9 cellular contexts compared by ENCODE assay signal in genomic region chr5:132011561-132012384, GRCh38. TPM values are rescaled to one million over a fixed set of nuclear protein-coding genes. Genes with fewer than 3 reads are reported as not detected.
DNase-seq lines count a peak whose midpoint lies in the region; ATAC-seq, FAIRE-seq and TF ChIP-seq lines count a peak whose summit lies in the region.
"Had no signal": no experiment of that assay in that cellular context is flagged by ENCODE, and none has a peak within 500 bp of the region (broad histone marks: within the 10 kb centered on the region; RNA-seq: fewer than 3 reads in every experiment).

ACSL6 (minus strand) TSS chr5:132011658; CDS start chr5:132011553, 105 bp downstream.

- TF ChIP-seq EP300 in HepG2 (IDR thresholded peaks at IDR 0.05; ENCODE audit: low read depth in 2 of 2, low read length in 2 of 2), result no peak
- no peak for TF ChIP-seq EP300 in HepG2 (CRISPR knock-in tag; IDR thresholded peaks at IDR 0.05; ENCODE audit: borderline replicate concordance)

- intact Hi-C loops in colonic mucosa (cut with DNase I), result no loop called here
- intact Hi-C loops in HepG2 (cut with micrococcal nuclease; ENCODE audit: unreplicated experiment), result no loop called here

- H3K9ac ChIP-seq in colonic mucosa (ENCODE audit: low read depth in 2 of 2, low read length in 2 of 2), result no peak within 1 kb of the TSS
- no peak within 1 kb of the TSS for H3K9ac ChIP-seq in HepG2 (ENCODE audit: insufficient read depth, low read depth, low read length)

- in situ Hi-C loops in HepG2 (cut with HindIII; ENCODE audit: extremely low pct_ligation_motif_present, low pct_unique_long_range_greater_than_20kb), result loop anchor here (25.0 kb wide), 1 partner anchor 574 kb away; no protein-coding TSS in a partner anchor

- no peak for TF ChIP-seq CTCF in colonic mucosa (IDR thresholded peaks at IDR 0.05)
- TF ChIP-seq CTCF in HepG2 (CRISPR knock-in tag; IDR thresholded peaks at IDR 0.05), result 0 out of 2 replicates have a peak, but pooled peaks have one; percentile 22

- DNase-seq in DMS 273 (lab: John Stamatoyannopoulos, UW; ENCODE audit: unreplicated experiment), result peak; percentile 71
- DNase-seq in DMS 273 treated with DMSO at 0.1 percent for 48 hours (lab: John Stamatoyannopoulos, UW), result no peak
- peak; percentile 21 for DNase-seq in colonic mucosa
- DNase-seq in HepG2 (ENCODE audit: low spot score), result no peak
- peak; percentile 28 for DNase-seq in stimulated activated naive CD4-positive, alpha-beta T cell treated with Interleukin-2 at 50 U/mL for 16 hours (lab: John Stamatoyannopoulos, UW)
- DNase-seq in mucosa of gallbladder (ENCODE audit: low spot score), result no peak

- TF ChIP-seq POLR2A in HepG2 (IDR thresholded peaks at IDR 0.05; ENCODE audit: insufficient read depth in 1 of 2, low read depth in 2 of 2, low read length in 2 of 2), result no peak

- H3K27ac ChIP-seq in colonic mucosa (no peak within 1 kb of the TSS), HepG2 (ENCODE audit: extremely low read length, insufficient read depth, low read length) (no peak within 1 kb of the TSS)
- H3K27ac ChIP-seq: 22Rv1 had no signal

- 3% methylated on average over 5 of the region's 72 CpGs for WGBS in HepG2 (ENCODE audit: low lambda C conversion rate)

- H3K9me3 ChIP-seq in colonic mucosa (no peaks in the 10 kb centered on the region), HepG2 (ENCODE audit: low read length) (no peaks in the 10 kb centered on the region)

- no peak for TF ChIP-seq RAD21 in HepG2 (CRISPR knock-in tag; IDR thresholded peaks at IDR 0.05)

- peak within 1 kb of the TSS; percentile 80 for H3K4me2 ChIP-seq in HepG2 (ENCODE audit: low read depth, low read length)

- FAIRE-seq in HepG2 (lab: Jason Lieb, UNC), result no peak

- H3K36me3 ChIP-seq in colonic mucosa, result no peaks in the 10 kb centered on the region
- H3K36me3 ChIP-seq in HepG2 (replicated peaks in 1 of 2; ENCODE audit: control insufficient read depth in 1 of 2, insufficient read depth in 2 of 2, low read length in 2 of 2), result no peaks in the 10 kb centered on the region

- H4K20me1 ChIP-seq in HepG2 (ENCODE audit: insufficient read depth, low read length), result no peaks in the 10 kb centered on the region

- H3K27me3 ChIP-seq in colonic mucosa, result peaks cover 16% of the 10 kb centered on the region
- H3K27me3 ChIP-seq in HepG2 (ENCODE audit: control insufficient read depth in 1 of 2, insufficient read depth in 2 of 2, low read length in 2 of 2), result peaks cover 11 to 34% of the 10 kb centered on the region in 2 experiments; a peak in 3 of 5 replicates

- H2AFZ ChIP-seq in HepG2 (ENCODE audit: low read length), result no peak within 1 kb of the TSS

- H3K4me1 ChIP-seq in colonic mucosa (no peaks in the 10 kb centered on the region), HepG2 (ENCODE audit: insufficient read depth, low read length) (peaks cover 28% of the 10 kb centered on the region)

- no TSS peak for BruUV-seq in HepG2 (replicated peaks; lab: Mats Ljungman, UMichigan)

- CTCF ChIA-PET in HepG2 (lab: Yijun Ruan, JAX; ENCODE audit: low intra/inter-chr PET ratio, low total read pairs), result no interaction called here

- ATAC-seq in activated CD4-positive, CD25-positive, alpha-beta regulatory T cell treated with anti-CD3 and anti-CD28 coated beads, Interleukin-2, amount 50 U/mL, for 24 hours, result peak; percentile 44 to 59
- ATAC-seq in HepG2 (peak; percentile 51), GM18858 (IDR thresholded peaks at IDR 0.05; ENCODE audit: unreplicated experiment) (no peak)

- H3K4me3 ChIP-seq in colonic mucosa, result peak within 1 kb of the TSS; percentile 62
- peak within 1 kb of the TSS; percentile 62 to 76 (median 73); a peak in 5 of 6 replicates for H3K4me3 ChIP-seq in HepG2 (replicated peaks in 1 of 3; ENCODE audit: insufficient read depth in 1 of 3, low read depth in 2 of 3, low read length in 3 of 3)

- no peaks in the 10 kb centered on the region for H3K79me2 ChIP-seq in HepG2 (ENCODE audit: insufficient read depth, low read length)

- POLR2A ChIA-PET in HepG2 (lab: Yijun Ruan, JAX), result interaction anchor here (1.5 to 2.5 kb wide), 2 partner anchors 9 to 15 kb away, joined by 3 to 9 read pairs; no protein-coding TSS in a partner anchor

TF ChIP-seq in HepG2, 621 proteins besides CTCF, POLR2A, EP300 and RAD21 (continues in another document):
- TF ChIP-seq ZNF205 (CRISPR knock-in tag; IDR thresholded peaks at IDR 0.05), result no peak
- 0 out of 2 replicates have a peak, but pooled peaks have one; percentile 18 for TF ChIP-seq POGZ (CRISPR knock-in tag; IDR thresholded peaks at IDR 0.05)
- TF ChIP-seq ZNF790 (CRISPR knock-in tag; IDR thresholded peaks at IDR 0.05; ENCODE audit: borderline replicate concordance), result 0 out of 2 replicates have a peak, but pooled peaks have one; percentile 32
- no peak for TF ChIP-seq EHMT2 (IDR thresholded peaks at IDR 0.05; ENCODE audit: borderline replicate concordance, low read depth, low read length)
- TF ChIP-seq THAP8 (CRISPR knock-in tag; IDR thresholded peaks at IDR 0.05; ENCODE audit: borderline replicate concordance), result no peak
- TF ChIP-seq FOXC1 (CRISPR knock-in tag; IDR thresholded peaks at IDR 0.05; ENCODE audit: borderline replicate concordance), result no peak
- peak; percentile 27; the same call in 1 of the 2 replicates for TF ChIP-seq ZSCAN21 (CRISPR knock-in tag; IDR thresholded peaks at IDR 0.05; ENCODE audit: borderline replicate concordance)
- TF ChIP-seq TEF (CRISPR knock-in tag; IDR thresholded peaks at IDR 0.05), result no peak
- TF ChIP-seq KAT7 (CRISPR knock-in tag; IDR thresholded peaks at IDR 0.05; ENCODE audit: borderline replicate concordance), result no peak
- no peak for TF ChIP-seq STAT6 (CRISPR knock-in tag; IDR thresholded peaks at IDR 0.05; ENCODE audit: borderline replicate concordance)
- TF ChIP-seq MIXL1 (CRISPR knock-in tag; IDR thresholded peaks at IDR 0.05), result no peak

RNA-seq across cellular contexts. Expression of gene ACSL6, which starts in this region (rescaled TPM):
- under 1 TPM; 0.25 to 0.93 TPM for total RNA-seq in colonic mucosa
- 2.5 and 3.7 TPM in 2 replicates for total RNA-seq in HepG2 (2016; rRNA removed; fragmentation: Illumina TruSeq; extraction: Trizol)
- total RNA-seq in HepG2 (2016; cell fraction: cytosol; rRNA removed; fragmentation: Illumina TruSeq; extraction: Trizol; ENCODE audit: low read depth), result 0.40 and 0.71 TPM in 2 replicates
- total RNA-seq in HepG2 (2016; cell fraction: insoluble cytoplasmic fraction; rRNA removed; fragmentation: Illumina TruSeq; extraction: Trizol), result 2.5 and 3.7 TPM in 2 replicates
- 1.2 and 1.4 TPM in 2 replicates for total RNA-seq in HepG2 (2016; cell fraction: membrane; rRNA removed; fragmentation: Illumina TruSeq; extraction: Trizol)
- total RNA-seq in HepG2 (2016; cell fraction: nucleus; rRNA removed; fragmentation: Illumina TruSeq; extraction: Trizol), result 7.7 and 9.1 TPM in 2 replicates
- 3.8 and 8.3 TPM in 2 replicates for polyA plus RNA-seq in HepG2 (2011; rRNA removed)
- polyA plus RNA-seq in HepG2 (2011; cell fraction: cytosol; rRNA removed), result 1.2 and 1.9 TPM in 2 replicates
- 34.1 and 36.0 TPM in 2 replicates for polyA plus RNA-seq in HepG2 (2011; cell fraction: nucleus; rRNA removed)
- 2.4 and 4.2 TPM in 2 replicates for polyA plus RNA-seq in HepG2 (2012)
- polyA plus RNA-seq in HepG2 (2016; cell fraction: cytosol; fragmentation: Illumina TruSeq; extraction: Trizol; ENCODE audit: low read depth), result 0.34 and 0.45 TPM in 2 replicates
- polyA plus RNA-seq in HepG2 (2016; cell fraction: insoluble cytoplasmic fraction; fragmentation: Illumina TruSeq; extraction: Trizol; ENCODE audit: low read depth), result 1.7 and 2.1 TPM in 2 replicates
- 0.49 and 0.72 TPM in 2 replicates for polyA plus RNA-seq in HepG2 (2016; cell fraction: membrane; fragmentation: Illumina TruSeq; extraction: Trizol; ENCODE audit: low read depth)
- 7.7 and 7.8 TPM in 2 replicates for polyA plus RNA-seq in HepG2 (2016; cell fraction: nucleus; fragmentation: Illumina TruSeq; extraction: Trizol; ENCODE audit: insufficient read depth, low read depth)
- 0.35 and 13.5 TPM in 2 replicates for polyA minus RNA-seq in HepG2 (2011; rRNA and poly(A)+ RNA removed; ENCODE audit: low replicate concordance)
- 0.88 and 2.8 TPM in 2 replicates for polyA minus RNA-seq in HepG2 (2011; cell fraction: cytosol; rRNA and poly(A)+ RNA removed)
- polyA minus RNA-seq in HepG2 (2011; cell fraction: nucleus; rRNA and poly(A)+ RNA removed), result 11.3 and 17.3 TPM in 2 replicates
- total RNA-seq in mucosa of gallbladder, result 1.5 TPM

Comparison
In these comparisons a context has a peak if more than half of its experiments do, and no peak if none do; other contexts are left out.
1. DNase-seq: peak in DMS 273 (single experiment) and stimulated activated naive CD4-positive, alpha-beta T cell treated with Interleukin-2 at 50 U/mL for 16 hours (single experiment); none in DMS 273 treated with DMSO at 0.1 percent for 48 hours (single experiment), HepG2 (single experiment) and mucosa of gallbladder (single experiment).
2. Peak in DNase-seq and H3K4me3 ChIP-seq in colonic mucosa; RNA of the gene not detected or under 1 TPM.